In genomic region chr16:85383836-85384825, GRCh38 we compare ENCODE assay signal across 2 cellular contexts.
TF ChIP-seq lines count a peak whose summit lies in the region.

No MANE protein-coding gene starts in this region.

TF ChIP-seq in IMR-90, 13 proteins besides CTCF, POLR2A, EP300 and RAD21:
- TF ChIP-seq MXI1 (IDR thresholded peaks at IDR 0.05; ENCODE audit: borderline replicate concordance, low read depth, low read length) (no peak), RFX5 (IDR thresholded peaks at IDR 0.05; ENCODE audit: low read depth, low read length) (no peak), ELK1 (IDR thresholded peaks at IDR 0.05; ENCODE audit: borderline replicate concordance, low read depth, low read length) (no peak), USF2 (IDR thresholded peaks at IDR 0.05; ENCODE audit: low read depth, low read length) (no peak), MAFK (IDR thresholded peaks at IDR 0.05; ENCODE audit: low read depth, low read length) (no peak), CEBPB (IDR thresholded peaks at IDR 0.05; ENCODE audit: low read depth, low read length) (no peak), MAZ (IDR thresholded peaks at IDR 0.05; ENCODE audit: borderline replicate concordance, low read depth, low read length) (no peak), CHD1 (IDR thresholded peaks at IDR 0.05; ENCODE audit: low read depth, low read length) (no peak), FOS (IDR thresholded peaks at IDR 0.05; ENCODE audit: low read depth, low read length) (no peak), NFE2L2 (IDR thresholded peaks at IDR 0.05; ENCODE audit: low read depth, low read length) (no peak), SMC3 (IDR thresholded peaks at IDR 0.05; ENCODE audit: low read depth, low read length) (no peak), RCOR1 (IDR thresholded peaks at IDR 0.05; ENCODE audit: insufficient replicate concordance, low read length) (no peak), BHLHE40 (IDR thresholded peaks at IDR 0.05; ENCODE audit: low read depth, low read length) (no peak)

TF ChIP-seq in HepG2, 621 proteins besides CTCF, POLR2A, EP300 and RAD21:
- TF ChIP-seq ZMYM3 (CRISPR knock-in tag; IDR thresholded peaks at IDR 0.05) (0 out of 2 replicates have a peak, but pooled peaks have one; percentile 47), ZBTB3 (CRISPR knock-in tag; IDR thresholded peaks at IDR 0.05; ENCODE audit: borderline replicate concordance, low read depth) (no peak), DNMT1 (CRISPR knock-in tag; IDR thresholded peaks at IDR 0.05) (no peak), ZNF781 (CRISPR knock-in tag; IDR thresholded peaks at IDR 0.05; ENCODE audit: borderline replicate concordance, not compliant biosample characterization) (no peak), ZNF343 (CRISPR knock-in tag; IDR thresholded peaks at IDR 0.05) (0 out of 2 replicates have a peak, but pooled peaks have one; percentile 36), ZNF891 (CRISPR knock-in tag; IDR thresholded peaks at IDR 0.05) (peak; percentile 40; the same call in 1 of the 2 replicates), STAT6 (CRISPR knock-in tag; IDR thresholded peaks at IDR 0.05; ENCODE audit: borderline replicate concordance) (no peak), HNRNPH1 (optimal IDR thresholded peaks at IDR 0.05; ENCODE audit: low read depth, low read length) (no peak), ZNF318 (CRISPR knock-in tag; IDR thresholded peaks at IDR 0.05) (0 out of 2 replicates have a peak, but pooled peaks have one; percentile 39), ZSCAN5A (CRISPR knock-in tag; IDR thresholded peaks at IDR 0.05; ENCODE audit: borderline replicate concordance) (no peak), PAXIP1 (CRISPR knock-in tag; conservative IDR thresholded peaks at IDR 0.05) (no peak), ZNF768 (CRISPR knock-in tag; IDR thresholded peaks at IDR 0.05) (peak; percentile 98), ZNF326 (CRISPR knock-in tag; IDR thresholded peaks at IDR 0.05; ENCODE audit: borderline replicate concordance) (no peak), ZBTB20 (CRISPR knock-in tag; IDR thresholded peaks at IDR 0.05; ENCODE audit: borderline replicate concordance, low read depth) (no peak), NCOR1 (IDR thresholded peaks at IDR 0.05; ENCODE audit: borderline replicate concordance, low read length) (no peak)
